ENCODE assay signal across 22 cellular contexts in genomic region chr5:123170816-123171345, GRCh38.
"Had no signal": no experiment of that assay in that cellular context is flagged by ENCODE, and none has a peak within 500 bp of the region (broad histone marks: within the 10 kb centered on the region; RNA-seq: fewer than 3 reads in every experiment).

No MANE protein-coding gene starts in this region.

- H3K36me3 Mint-ChIP-seq: activated naive CD4-positive, alpha-beta T cell treated with anti-CD3 and anti-CD28 coated beads, Interleukin-2, amount 10 ng/mL, durations not matched to agents 7 days and 5 days; type B pancreatic cell had no signal

- H3K36me3 ChIP-seq: esophagus squamous epithelium, prostate gland had no signal

- H3K4me1 ChIP-seq: prostate gland had no signal

- H3K27ac Mint-ChIP-seq: activated naive CD4-positive, alpha-beta T cell treated with anti-CD3 and anti-CD28 coated beads, Interleukin-2, amount 10 ng/mL, durations not matched to agents 7 days and 5 days; activated naive CD8-positive, alpha-beta T cell treated with anti-CD3 and anti-CD28 coated beads, Interleukin-2, amount 50 U/mL, for 24 hours; mesothelial cell of epicardium; nephron progenitor cell; stimulated activated naive CD8-positive, alpha-beta T cell treated with anti-CD3 and anti-CD28 coated beads, Interleukin-15, amount 100 ng/mL, for 72 hours; type B pancreatic cell had no signal

- H3K4me1 Mint-ChIP-seq: activated naive CD4-positive, alpha-beta T cell treated with anti-CD3 and anti-CD28 coated beads, Interleukin-2, amount 10 ng/mL, durations not matched to agents 7 days and 5 days; activated naive CD8-positive, alpha-beta T cell treated with anti-CD3 and anti-CD28 coated beads, Interleukin-2, amount 50 U/mL, for 24 hours; stimulated activated naive CD8-positive, alpha-beta T cell treated with anti-CD3 and anti-CD28 coated beads, Interleukin-15, amount 100 ng/mL, for 72 hours had no signal

- H3K9me3 ChIP-seq: esophagus squamous epithelium, prostate gland had no signal

- ATAC-seq: activated CD4-positive, CD25-positive, alpha-beta regulatory T cell treated with anti-CD3 and anti-CD28 coated beads, Interleukin-2, amount 50 U/mL, for 24 hours; activated naive CD8-positive, alpha-beta T cell treated with anti-CD3 and anti-CD28 coated beads, Interleukin-2, amount 50 U/mL, for 24 hours; activated T-cell treated with anti-CD3 and anti-CD28 coated beads, Interleukin-2, amount 50 U/mL, for 4 hours; left lobe of liver; right cardiac atrium; stimulated activated naive CD8-positive, alpha-beta T cell treated with anti-CD3 and anti-CD28 coated beads, Interleukin-15, amount 100 ng/mL, for 72 hours had no signal

- DNase-seq: activated CD4-positive, alpha-beta T cell treated with anti-CD3 and anti-CD28 coated beads, Interleukin-2, amount 50 U/mL, for 1 hour; activated CD8-positive, alpha-beta memory T cell treated with anti-CD3 and anti-CD28 coated beads, Interleukin-2, amount 50 U/mL, for 4 hours; activated naive CD4-positive, alpha-beta T cell treated with anti-CD3 and anti-CD28 coated beads, Interleukin-2, amount 10 ng/mL, durations not matched to agents 7 days and 5 days; activated naive CD8-positive, alpha-beta T cell treated with anti-CD3 and anti-CD28 coated beads, Interleukin-2, amount 50 U/mL, for 24 hours; activated T-cell treated with anti-CD3 and anti-CD28 coated beads, Interleukin-2, amount 50 U/mL, for 4 hours; anterior cingulate cortex; cerebellar nuclear complex; effector CD4-positive, alpha-beta T cell; esophagus squamous epithelium; hypothalamus; islet precursor cell; nephron progenitor cell; right cardiac atrium; stimulated activated naive CD8-positive, alpha-beta T cell treated with anti-CD3 and anti-CD28 coated beads, Interleukin-15, amount 100 ng/mL, for 72 hours; T-helper 1 cell had no signal

- H3K9me3 Mint-ChIP-seq: activated naive CD4-positive, alpha-beta T cell treated with anti-CD3 and anti-CD28 coated beads, Interleukin-2, amount 10 ng/mL, durations not matched to agents 7 days and 5 days; activated naive CD8-positive, alpha-beta T cell treated with anti-CD3 and anti-CD28 coated beads, Interleukin-2, amount 50 U/mL, for 24 hours; activated T-cell treated with anti-CD3 and anti-CD28 coated beads, Interleukin-2, amount 50 U/mL, for 4 hours; mesothelial cell of epicardium; nephron progenitor cell; stimulated activated naive CD8-positive, alpha-beta T cell treated with anti-CD3 and anti-CD28 coated beads, Interleukin-15, amount 100 ng/mL, for 72 hours had no signal

- H3K4me3 Mint-ChIP-seq: activated naive CD4-positive, alpha-beta T cell treated with anti-CD3 and anti-CD28 coated beads, Interleukin-2, amount 10 ng/mL, durations not matched to agents 7 days and 5 days; activated naive CD8-positive, alpha-beta T cell treated with anti-CD3 and anti-CD28 coated beads, Interleukin-2, amount 50 U/mL, for 24 hours; activated T-cell treated with anti-CD3 and anti-CD28 coated beads, Interleukin-2, amount 50 U/mL, for 4 hours; mesothelial cell of epicardium; nephron progenitor cell; stimulated activated naive CD8-positive, alpha-beta T cell treated with anti-CD3 and anti-CD28 coated beads, Interleukin-15, amount 100 ng/mL, for 72 hours; type B pancreatic cell had no signal

- H3K27me3 ChIP-seq: esophagus squamous epithelium had no signal

- H3K4me3 ChIP-seq: esophagus squamous epithelium, lung, prostate gland, skin epidermis had no signal

- H3K27ac ChIP-seq: esophagus squamous epithelium, prostate gland, skin epidermis had no signal

- H3K27me3 Mint-ChIP-seq: activated naive CD4-positive, alpha-beta T cell treated with anti-CD3 and anti-CD28 coated beads, Interleukin-2, amount 10 ng/mL, durations not matched to agents 7 days and 5 days; stimulated activated naive CD8-positive, alpha-beta T cell treated with anti-CD3 and anti-CD28 coated beads, Interleukin-15, amount 100 ng/mL, for 72 hours had no signal
